In the genomic region with DNA sequence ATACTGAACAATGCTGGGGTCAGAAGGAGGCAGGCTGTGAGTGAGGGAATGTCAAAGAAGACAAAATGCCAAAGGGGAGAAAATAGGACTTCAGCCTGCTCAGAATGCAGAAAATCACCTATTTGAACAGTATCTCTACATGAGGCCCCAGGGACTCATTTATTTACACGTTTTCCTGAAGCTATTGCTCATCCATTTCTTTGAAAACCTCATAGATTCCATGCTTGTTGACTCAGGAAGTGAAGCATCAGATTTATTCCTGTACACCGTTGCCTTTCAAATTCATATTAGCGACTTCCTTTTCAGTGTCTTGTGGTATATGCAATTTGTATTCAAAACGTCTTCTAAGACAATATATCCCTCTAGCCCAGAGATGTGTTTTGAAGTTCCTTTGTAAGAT, we compare ENCODE assay signal across 20 cellular contexts.
"Had no signal": no experiment of that assay in that cellular context is flagged by ENCODE, and none has a peak within 500 bp of the region (broad histone marks: within the 10 kb centered on the region; RNA-seq: fewer than 3 reads in every experiment).

No MANE protein-coding gene starts in this region.

- H3K4me3 ChIP-seq: dorsolateral prefrontal cortex, gastrocnemius medialis, heart right ventricle, mucosa of descending colon, right atrium auricular region, sigmoid colon, skin epidermis, testis, tibial nerve had no signal

- DNase-seq: cortex of kidney; dorsolateral prefrontal cortex; effector CD8-positive, alpha-beta T cell; gastrocnemius medialis; heart right ventricle; hypothalamus; kidney glomerular epithelial cell; mucosa of descending colon; naive thymus-derived CD8-positive, alpha-beta T cell; posterior cingulate gyrus; sigmoid colon; stimulated activated CD4-positive, alpha-beta T cell treated with anti-CD3 and anti-CD28 coated beads, Interleukin-2, amount 100 ng/mL, for 24 hours; stimulated activated CD4-positive, alpha-beta T cell treated with anti-CD3 and anti-CD28 coated beads, Interleukin-4, amount 100 ng/mL, for 4 hours; stimulated activated naive B cell treated with anti-CD40 and anti-IgM and Interleukin-4, amounts not matched to agents 10 μg/mL and 1 μg/mL and 100 μg/mL, for 72 hours; stimulated activated naive CD8-positive, alpha-beta T cell treated with anti-CD3 and anti-CD28 coated beads, Interleukin-15, amount 100 ng/mL, for 72 hours; testis had no signal

- H3K27me3 Mint-ChIP-seq: stimulated activated naive B cell treated with anti-CD40 and anti-IgM and Interleukin-4, amounts not matched to agents 10 μg/mL and 1 μg/mL and 100 μg/mL, for 72 hours; stimulated activated naive CD8-positive, alpha-beta T cell treated with anti-CD3 and anti-CD28 coated beads, Interleukin-15, amount 100 ng/mL, for 72 hours had no signal

- H3K4me3 Mint-ChIP-seq: naive thymus-derived CD8-positive, alpha-beta T cell; stimulated activated naive B cell treated with anti-CD40 and anti-IgM and Interleukin-4, amounts not matched to agents 10 μg/mL and 1 μg/mL and 100 μg/mL, for 72 hours; stimulated activated naive CD8-positive, alpha-beta T cell treated with anti-CD3 and anti-CD28 coated beads, Interleukin-15, amount 100 ng/mL, for 72 hours had no signal

- H3K36me3 Mint-ChIP-seq: stimulated activated naive B cell treated with anti-CD40 and anti-IgM and Interleukin-4, amounts not matched to agents 10 μg/mL and 1 μg/mL and 100 μg/mL, for 72 hours had no signal

- ATAC-seq: esophagus mucosa; gastrocnemius medialis; heart right ventricle; mucosa of descending colon; naive thymus-derived CD8-positive, alpha-beta T cell; stimulated activated naive CD8-positive, alpha-beta T cell treated with anti-CD3 and anti-CD28 coated beads, Interleukin-15, amount 100 ng/mL, for 72 hours had no signal

- H3K9me3 ChIP-seq: gastrocnemius medialis, mucosa of descending colon, right atrium auricular region, sigmoid colon, testis, tibial nerve had no signal

- H3K27ac ChIP-seq: dorsolateral prefrontal cortex, gastrocnemius medialis, heart right ventricle, right atrium auricular region, sigmoid colon, skin epidermis, testis, tibial nerve had no signal

- H3K36me3 ChIP-seq: gastrocnemius medialis, heart right ventricle, right atrium auricular region, sigmoid colon, tibial nerve had no signal

- H3K4me1 Mint-ChIP-seq: naive thymus-derived CD8-positive, alpha-beta T cell; stimulated activated naive B cell treated with anti-CD40 and anti-IgM and Interleukin-4, amounts not matched to agents 10 μg/mL and 1 μg/mL and 100 μg/mL, for 72 hours; stimulated activated naive CD8-positive, alpha-beta T cell treated with anti-CD3 and anti-CD28 coated beads, Interleukin-15, amount 100 ng/mL, for 72 hours had no signal

- H3K27ac Mint-ChIP-seq: naive thymus-derived CD8-positive, alpha-beta T cell; stimulated activated naive B cell treated with anti-CD40 and anti-IgM and Interleukin-4, amounts not matched to agents 10 μg/mL and 1 μg/mL and 100 μg/mL, for 72 hours; stimulated activated naive CD8-positive, alpha-beta T cell treated with anti-CD3 and anti-CD28 coated beads, Interleukin-15, amount 100 ng/mL, for 72 hours had no signal

- H3K4me1 ChIP-seq: gastrocnemius medialis, heart right ventricle, right atrium auricular region, sigmoid colon, testis, tibial nerve had no signal

- H3K27me3 ChIP-seq: dorsolateral prefrontal cortex, gastrocnemius medialis, heart right ventricle, right atrium auricular region, sigmoid colon, testis, tibial nerve had no signal
